22 cellular contexts compared by ENCODE assay signal in genomic region chr6:69863766-69864165, GRCh38. TPM values are rescaled to one million over a fixed set of nuclear protein-coding genes. Genes with fewer than 3 reads are reported as not detected.
"Had no signal": no experiment of that assay in that cellular context is flagged by ENCODE, and none has a peak within 500 bp of the region (broad histone marks: within the 10 kb centered on the region; RNA-seq: fewer than 3 reads in every experiment).

No MANE protein-coding gene starts in this region.

- H3K27ac ChIP-seq: adrenal gland, ascending aorta, gastrocnemius medialis, left lung, sigmoid colon, tibial artery had no signal

- H3K36me3 ChIP-seq: adrenal gland, ascending aorta, gastrocnemius medialis, left lung, sigmoid colon, tibial artery had no signal

- ATAC-seq: activated naive CD4-positive, alpha-beta T cell treated with anti-CD3 and anti-CD28 coated beads, Interleukin-2, amount 50 U/mL, for 72 hours; esophagus mucosa; gastrocnemius medialis; left lung; natural killer cell had no signal

- H3K27ac Mint-ChIP-seq: activated naive CD4-positive, alpha-beta T cell treated with anti-CD3 and anti-CD28 coated beads, Interleukin-2, amount 50 U/mL, for 72 hours; natural killer cell; progenitor cell of endocrine pancreas; stimulated activated naive CD8-positive, alpha-beta T cell treated with anti-CD3 and anti-CD28 coated beads, Interleukin-15, Interleukin-2, amounts not matched to agents 100 ng/mL and 50 ng/mL, for 24 hours had no signal

- DNase-seq: activated T-cell treated with anti-CD3 and anti-CD28 coated beads, Interleukin-2, amount 50 U/mL, for 1 hour; adrenal gland; central memory CD4-positive, alpha-beta T cell; effector memory CD4-positive, alpha-beta T cell; gastrocnemius medialis; hippocampal formation; kidney glomerular epithelial cell; left lung; natural killer cell; retina; sigmoid colon; stimulated activated CD4-positive, alpha-beta T cell treated with anti-CD3 and anti-CD28 coated beads, Interleukin-4, amount 100 ng/mL, for 1 hour; substantia nigra; T-helper 9 cell; tibial artery had no signal

- H3K9me3 ChIP-seq: adrenal gland, gastrocnemius medialis, left lung, sigmoid colon, tibial artery had no signal

- H3K36me3 Mint-ChIP-seq: activated naive CD4-positive, alpha-beta T cell treated with anti-CD3 and anti-CD28 coated beads, Interleukin-2, amount 50 U/mL, for 72 hours; natural killer cell had no signal

- H3K27me3 ChIP-seq: ascending aorta, gastrocnemius medialis, sigmoid colon, tibial artery had no signal

- H3K9me3 Mint-ChIP-seq: activated naive CD4-positive, alpha-beta T cell treated with anti-CD3 and anti-CD28 coated beads, Interleukin-2, amount 50 U/mL, for 72 hours; natural killer cell; stimulated activated naive CD8-positive, alpha-beta T cell treated with anti-CD3 and anti-CD28 coated beads, Interleukin-15, Interleukin-2, amounts not matched to agents 100 ng/mL and 50 ng/mL, for 24 hours had no signal

- H3K4me3 Mint-ChIP-seq: natural killer cell; stimulated activated naive CD8-positive, alpha-beta T cell treated with anti-CD3 and anti-CD28 coated beads, Interleukin-15, Interleukin-2, amounts not matched to agents 100 ng/mL and 50 ng/mL, for 24 hours had no signal

- H3K4me3 ChIP-seq: adrenal gland, ascending aorta, gastrocnemius medialis, left lung, lung, sigmoid colon, tibial artery had no signal

RNA-seq across cellular contexts. Expression of gene COL19A1, which starts 2.6 kb away (rescaled TPM):
- total RNA-seq: ascending aorta, osteocyte had no signal
